ENCODE assay signal across 1 cellular context in genomic region chr12:43805149-43805856, GRCh38.
TF ChIP-seq lines count a peak whose summit lies in the region.

No MANE protein-coding gene starts in this region.

TF ChIP-seq in endothelial cell of umbilical vein, 7 proteins besides CTCF, POLR2A, EP300 and RAD21 (continued from another document):
- TF ChIP-seq POLR2AphosphoS5 (IDR thresholded peaks at IDR 0.05; ENCODE audit: insufficient read depth, low read depth, low read length) (no peak), GATA2 (IDR thresholded peaks at IDR 0.05; ENCODE audit: insufficient read depth, insufficient read length, low read depth, low read length) (no peak), EZH2 (IDR thresholded peaks at IDR 0.05; ENCODE audit: borderline replicate concordance, low read depth, low read length, severe bottlenecking) (no peak), MYC (IDR thresholded peaks at IDR 0.05; ENCODE audit: low read depth, low read length) (no peak)
- TF ChIP-seq, protein P1, sequence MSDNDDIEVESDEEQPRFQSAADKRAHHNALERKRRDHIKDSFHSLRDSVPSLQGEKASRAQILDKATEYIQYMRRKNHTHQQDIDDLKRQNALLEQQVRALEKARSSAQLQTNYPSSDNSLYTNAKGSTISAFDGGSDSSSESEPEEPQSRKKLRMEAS (IDR thresholded peaks at IDR 0.05; ENCODE audit: insufficient read depth, insufficient read length) = no peak
